Comparison of ENCODE assay signal across 11 cellular contexts in the genomic region with DNA sequence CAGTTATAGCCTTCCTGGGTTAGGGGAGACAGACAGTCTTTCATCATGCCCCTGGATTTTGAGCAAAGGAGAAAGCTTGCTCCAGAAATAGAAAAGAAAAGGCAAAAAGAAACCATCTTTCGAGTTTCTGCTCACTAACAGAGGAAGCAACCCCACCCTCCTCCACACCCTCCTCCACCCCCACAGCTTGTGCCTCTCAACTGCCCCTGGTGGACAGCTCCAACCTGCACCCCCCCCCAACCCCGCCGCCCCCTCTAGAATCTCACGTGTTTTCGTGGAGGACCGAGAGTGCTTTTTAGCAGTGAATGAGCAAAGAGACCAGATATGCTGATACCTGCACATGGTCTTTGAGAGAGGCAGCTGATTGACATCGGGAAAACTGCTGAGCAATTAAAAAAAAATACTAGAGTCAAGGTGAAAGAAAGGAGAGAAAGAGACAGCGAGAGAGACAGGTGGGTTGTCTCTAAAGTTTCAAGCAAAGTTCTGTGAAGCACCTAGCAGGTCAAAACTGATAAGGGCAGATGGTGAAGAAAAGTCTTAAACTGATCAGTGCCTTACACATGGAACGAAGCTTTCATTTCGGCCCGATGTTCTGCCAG.
DNase-seq lines count a peak whose midpoint lies in the region; ATAC-seq and TF ChIP-seq lines count a peak whose summit lies in the region.
"Had no signal": no experiment of that assay in that cellular context is flagged by ENCODE, and none has a peak within 500 bp of the region (broad histone marks: within the 10 kb centered on the region; RNA-seq: fewer than 3 reads in every experiment).

No MANE protein-coding gene starts in this region.

- no peak overlapping the region for H3K27ac ChIP-seq in right atrium auricular region

- CTCF ChIA-PET in WTC11 (lab: Charles Lee), result interaction anchor here (0.6 to 1.5 kb wide), 7 partner anchors 10 to 41 kb away, joined by 3 to 8 read pairs (median 3); no protein-coding TSS in a partner anchor

- no peaks in the 10 kb centered on the region for H3K9me3 ChIP-seq in right atrium auricular region

- TF ChIP-seq CTCF in WTC11 (IDR thresholded peaks at IDR 0.05), result no peak
- TF ChIP-seq CTCF in right atrium auricular region (IDR thresholded peaks at IDR 0.05), result peak in 1 of 2 donors; percentile 14

- H3K36me3 Mint-ChIP-seq in WTC11, result no peaks in the 10 kb centered on the region
- peaks cover 6% of the 10 kb centered on the region for H3K36me3 Mint-ChIP-seq in memory B cell

- H3K27me3 ChIP-seq in right atrium auricular region, result no peaks in the 10 kb centered on the region

- peaks cover 9% of the 10 kb centered on the region; the same call in 1 of the 2 replicates for H3K9me3 Mint-ChIP-seq in WTC11
- peaks cover 3% of the 10 kb centered on the region for H3K9me3 Mint-ChIP-seq in memory B cell

- ATAC-seq in WTC11 (peak; percentile 70), memory B cell (ENCODE audit: low read depth) (peak; percentile 34), HG02623 (IDR thresholded peaks at IDR 0.05; ENCODE audit: unreplicated experiment) (no peak)

- H3K27me3 Mint-ChIP-seq in WTC11 (ENCODE audit: low read depth) (no peaks in the 10 kb centered on the region; the same call in 1 of the 2 replicates), memory B cell (peaks cover 25% of the 10 kb centered on the region)

- H3K27ac Mint-ChIP-seq in WTC11 (no peak overlapping the region), memory B cell (no peak overlapping the region)
- H3K27ac Mint-ChIP-seq: activated B cell treated with CpG ODN at 0.5 μM for 24 hours had no signal

- H3K36me3 ChIP-seq in right atrium auricular region, result no peaks in the 10 kb centered on the region

- H3K4me3 Mint-ChIP-seq in WTC11 (no peak overlapping the region), memory B cell (no peak overlapping the region)
- H3K4me3 Mint-ChIP-seq: activated B cell treated with CpG ODN at 0.5 μM for 24 hours had no signal

- POLR2A ChIA-PET in WTC11 (lab: Charles Lee), result no interaction called here

- H3K4me1 ChIP-seq in right atrium auricular region, result peaks cover 0 to 8% of the 10 kb centered on the region in 2 donors

- DNase-seq in DMS153 (lab: John Stamatoyannopoulos, UW) (peak; percentile 29), LHCN-M2 (ENCODE audit: low read depth) (peak; percentile 4), WTC11 (ENCODE audit: low spot score) (peak; percentile 39), memory B cell (ENCODE audit: low spot score in 2 of 2) (no peak), middle frontal gyrus (ENCODE audit: extremely low spot score, low spot score) (no peak), LoVo (ENCODE audit: low spot score) (no peak), right atrium auricular region (ENCODE audit: low spot score) (no peak)
- DNase-seq: activated B cell treated with CpG ODN at 0.5 μM for 24 hours; cortex of kidney; stimulated activated naive CD4-positive, alpha-beta T cell had no signal

- H3K4me3 ChIP-seq in right atrium auricular region, result no peak overlapping the region

- H3K4me1 Mint-ChIP-seq in WTC11, result peaks cover 30% of the 10 kb centered on the region
- no peaks in the 10 kb centered on the region for H3K4me1 Mint-ChIP-seq in memory B cell

TF ChIP-seq in WTC11, 78 proteins besides CTCF, POLR2A, EP300 and RAD21:
- TF ChIP-seq, protein P1, sequence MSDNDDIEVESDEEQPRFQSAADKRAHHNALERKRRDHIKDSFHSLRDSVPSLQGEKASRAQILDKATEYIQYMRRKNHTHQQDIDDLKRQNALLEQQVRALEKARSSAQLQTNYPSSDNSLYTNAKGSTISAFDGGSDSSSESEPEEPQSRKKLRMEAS (CRISPR knock-in tag; IDR thresholded peaks at IDR 0.05), result no peak
- TF ChIP-seq USF2 (CRISPR knock-in tag; IDR thresholded peaks at IDR 0.05), result no peak
- no peak for TF ChIP-seq ZBTB21 (CRISPR knock-in tag; IDR thresholded peaks at IDR 0.05; ENCODE audit: borderline replicate concordance)
- TF ChIP-seq SMAD4 (CRISPR knock-in tag; IDR thresholded peaks at IDR 0.05), result no peak
- no peak for TF ChIP-seq ZMAT4 (CRISPR knock-in tag; IDR thresholded peaks at IDR 0.05)
- TF ChIP-seq, protein P2, sequence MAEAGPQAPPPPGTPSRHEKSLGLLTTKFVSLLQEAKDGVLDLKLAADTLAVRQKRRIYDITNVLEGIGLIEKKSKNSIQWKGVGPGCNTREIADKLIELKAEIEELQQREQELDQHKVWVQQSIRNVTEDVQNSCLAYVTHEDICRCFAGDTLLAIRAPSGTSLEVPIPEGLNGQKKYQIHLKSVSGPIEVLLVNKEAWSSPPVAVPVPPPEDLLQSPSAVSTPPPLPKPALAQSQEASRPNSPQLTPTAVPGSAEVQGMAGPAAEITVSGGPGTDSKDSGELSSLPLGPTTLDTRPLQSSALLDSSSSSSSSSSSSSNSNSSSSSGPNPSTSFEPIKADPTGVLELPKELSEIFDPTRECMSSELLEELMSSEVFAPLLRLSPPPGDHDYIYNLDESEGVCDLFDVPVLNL (CRISPR knock-in tag; IDR thresholded peaks at IDR 0.05; ENCODE audit: borderline replicate concordance, low read depth), result no peak
- TF ChIP-seq GRHL2 (CRISPR knock-in tag; IDR thresholded peaks at IDR 0.05; ENCODE audit: insufficient replicate concordance, severe bottlenecking), result no peak
- TF ChIP-seq, protein P3, sequence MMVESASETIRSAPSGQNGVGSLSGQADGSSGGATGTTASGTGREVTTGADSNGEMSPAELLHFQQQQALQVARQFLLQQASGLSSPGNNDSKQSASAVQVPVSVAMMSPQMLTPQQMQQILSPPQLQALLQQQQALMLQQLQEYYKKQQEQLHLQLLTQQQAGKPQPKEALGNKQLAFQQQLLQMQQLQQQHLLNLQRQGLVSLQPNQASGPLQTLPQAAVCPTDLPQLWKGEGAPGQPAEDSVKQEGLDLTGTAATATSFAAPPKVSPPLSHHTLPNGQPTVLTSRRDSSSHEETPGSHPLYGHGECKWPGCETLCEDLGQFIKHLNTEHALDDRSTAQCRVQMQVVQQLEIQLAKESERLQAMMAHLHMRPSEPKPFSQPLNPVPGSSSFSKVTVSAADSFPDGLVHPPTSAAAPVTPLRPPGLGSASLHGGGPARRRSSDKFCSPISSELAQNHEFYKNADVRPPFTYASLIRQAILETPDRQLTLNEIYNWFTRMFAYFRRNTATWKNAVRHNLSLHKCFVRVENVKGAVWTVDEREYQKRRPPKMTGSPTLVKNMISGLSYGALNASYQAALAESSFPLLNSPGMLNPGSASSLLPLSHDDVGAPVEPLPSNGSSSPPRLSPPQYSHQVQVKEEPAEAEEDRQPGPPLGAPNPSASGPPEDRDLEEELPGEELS (CRISPR knock-in tag; IDR thresholded peaks at IDR 0.05), result no peak
- TF ChIP-seq NFYB (CRISPR knock-in tag; conservative IDR thresholded peaks at IDR 0.05; ENCODE audit: low read depth), result no peak
- no peak for TF ChIP-seq ZNF423 (CRISPR knock-in tag; IDR thresholded peaks at IDR 0.05)
- TF ChIP-seq ZNF232 (CRISPR knock-in tag; IDR thresholded peaks at IDR 0.05), result no peak
- no peak for TF ChIP-seq IRF2 (CRISPR knock-in tag; IDR thresholded peaks at IDR 0.05; ENCODE audit: borderline replicate concordance, low read depth)
- TF ChIP-seq, protein P4, sequence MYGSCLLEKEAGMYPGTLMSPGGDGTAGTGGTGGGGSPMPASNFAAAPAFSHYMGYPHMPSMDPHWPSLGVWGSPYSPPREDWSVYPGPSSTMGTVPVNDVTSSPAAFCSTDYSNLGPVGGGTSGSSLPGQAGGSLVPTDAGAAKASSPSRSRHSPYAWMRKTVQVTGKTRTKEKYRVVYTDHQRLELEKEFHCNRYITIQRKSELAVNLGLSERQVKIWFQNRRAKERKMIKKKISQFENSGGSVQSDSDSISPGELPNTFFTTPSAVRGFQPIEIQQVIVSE (CRISPR knock-in tag; IDR thresholded peaks at IDR 0.05; ENCODE audit: borderline replicate concordance), result no peak

Comparison
In these comparisons a context has a peak if more than half of its experiments do, and no peak if none do; other contexts are left out.
1. DNase-seq: peak in DMS153 (single experiment), LHCN-M2 (single experiment) and WTC11 (single experiment); none in memory B cell (0 of 2), middle frontal gyrus (single experiment), LoVo (single experiment) and right atrium auricular region (single experiment).